Comparison of ENCODE assay signal across 1 cellular context in the genomic region with DNA sequence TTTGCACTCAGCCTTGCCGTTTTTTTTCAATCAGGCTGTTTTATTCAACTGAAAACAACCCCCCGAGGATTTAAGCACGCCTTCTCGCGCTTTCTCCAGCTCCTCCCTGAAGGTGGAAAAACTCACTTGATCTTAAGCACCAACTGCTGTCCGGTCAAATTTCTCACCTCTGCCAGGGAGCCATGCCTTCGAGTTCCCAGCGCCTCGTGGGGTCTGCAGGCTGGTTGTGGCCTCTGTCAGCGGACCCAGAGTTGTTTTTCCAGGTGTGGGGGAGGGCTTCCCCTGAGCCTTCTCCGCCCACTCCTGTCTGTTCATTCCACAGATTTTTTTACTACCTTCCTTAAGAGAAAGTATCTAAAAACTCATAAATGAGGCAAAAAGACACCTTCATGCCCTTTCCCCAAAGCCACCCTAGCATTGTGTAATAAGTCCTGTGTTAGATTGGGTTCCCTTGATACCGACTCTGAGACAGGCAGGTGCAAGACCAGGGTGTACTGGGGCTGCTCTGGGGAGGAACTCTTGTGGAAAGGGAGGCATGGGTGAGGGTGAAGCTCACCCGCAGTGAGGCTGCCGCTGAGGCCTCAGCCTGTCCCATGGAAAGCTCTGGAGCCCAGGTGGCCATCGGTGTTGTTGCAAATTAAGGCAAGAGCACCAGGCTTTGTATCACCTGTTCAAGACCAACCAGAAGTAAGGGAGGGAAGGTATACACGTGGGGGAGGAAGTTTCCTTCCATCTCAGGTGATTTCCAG.
TF ChIP-seq lines count a peak whose summit lies in the region.

No MANE protein-coding gene starts in this region.

TF ChIP-seq in GM23338, 12 proteins besides CTCF, POLR2A, EP300 and RAD21 (continued from another document):
- TF ChIP-seq, protein P1, sequence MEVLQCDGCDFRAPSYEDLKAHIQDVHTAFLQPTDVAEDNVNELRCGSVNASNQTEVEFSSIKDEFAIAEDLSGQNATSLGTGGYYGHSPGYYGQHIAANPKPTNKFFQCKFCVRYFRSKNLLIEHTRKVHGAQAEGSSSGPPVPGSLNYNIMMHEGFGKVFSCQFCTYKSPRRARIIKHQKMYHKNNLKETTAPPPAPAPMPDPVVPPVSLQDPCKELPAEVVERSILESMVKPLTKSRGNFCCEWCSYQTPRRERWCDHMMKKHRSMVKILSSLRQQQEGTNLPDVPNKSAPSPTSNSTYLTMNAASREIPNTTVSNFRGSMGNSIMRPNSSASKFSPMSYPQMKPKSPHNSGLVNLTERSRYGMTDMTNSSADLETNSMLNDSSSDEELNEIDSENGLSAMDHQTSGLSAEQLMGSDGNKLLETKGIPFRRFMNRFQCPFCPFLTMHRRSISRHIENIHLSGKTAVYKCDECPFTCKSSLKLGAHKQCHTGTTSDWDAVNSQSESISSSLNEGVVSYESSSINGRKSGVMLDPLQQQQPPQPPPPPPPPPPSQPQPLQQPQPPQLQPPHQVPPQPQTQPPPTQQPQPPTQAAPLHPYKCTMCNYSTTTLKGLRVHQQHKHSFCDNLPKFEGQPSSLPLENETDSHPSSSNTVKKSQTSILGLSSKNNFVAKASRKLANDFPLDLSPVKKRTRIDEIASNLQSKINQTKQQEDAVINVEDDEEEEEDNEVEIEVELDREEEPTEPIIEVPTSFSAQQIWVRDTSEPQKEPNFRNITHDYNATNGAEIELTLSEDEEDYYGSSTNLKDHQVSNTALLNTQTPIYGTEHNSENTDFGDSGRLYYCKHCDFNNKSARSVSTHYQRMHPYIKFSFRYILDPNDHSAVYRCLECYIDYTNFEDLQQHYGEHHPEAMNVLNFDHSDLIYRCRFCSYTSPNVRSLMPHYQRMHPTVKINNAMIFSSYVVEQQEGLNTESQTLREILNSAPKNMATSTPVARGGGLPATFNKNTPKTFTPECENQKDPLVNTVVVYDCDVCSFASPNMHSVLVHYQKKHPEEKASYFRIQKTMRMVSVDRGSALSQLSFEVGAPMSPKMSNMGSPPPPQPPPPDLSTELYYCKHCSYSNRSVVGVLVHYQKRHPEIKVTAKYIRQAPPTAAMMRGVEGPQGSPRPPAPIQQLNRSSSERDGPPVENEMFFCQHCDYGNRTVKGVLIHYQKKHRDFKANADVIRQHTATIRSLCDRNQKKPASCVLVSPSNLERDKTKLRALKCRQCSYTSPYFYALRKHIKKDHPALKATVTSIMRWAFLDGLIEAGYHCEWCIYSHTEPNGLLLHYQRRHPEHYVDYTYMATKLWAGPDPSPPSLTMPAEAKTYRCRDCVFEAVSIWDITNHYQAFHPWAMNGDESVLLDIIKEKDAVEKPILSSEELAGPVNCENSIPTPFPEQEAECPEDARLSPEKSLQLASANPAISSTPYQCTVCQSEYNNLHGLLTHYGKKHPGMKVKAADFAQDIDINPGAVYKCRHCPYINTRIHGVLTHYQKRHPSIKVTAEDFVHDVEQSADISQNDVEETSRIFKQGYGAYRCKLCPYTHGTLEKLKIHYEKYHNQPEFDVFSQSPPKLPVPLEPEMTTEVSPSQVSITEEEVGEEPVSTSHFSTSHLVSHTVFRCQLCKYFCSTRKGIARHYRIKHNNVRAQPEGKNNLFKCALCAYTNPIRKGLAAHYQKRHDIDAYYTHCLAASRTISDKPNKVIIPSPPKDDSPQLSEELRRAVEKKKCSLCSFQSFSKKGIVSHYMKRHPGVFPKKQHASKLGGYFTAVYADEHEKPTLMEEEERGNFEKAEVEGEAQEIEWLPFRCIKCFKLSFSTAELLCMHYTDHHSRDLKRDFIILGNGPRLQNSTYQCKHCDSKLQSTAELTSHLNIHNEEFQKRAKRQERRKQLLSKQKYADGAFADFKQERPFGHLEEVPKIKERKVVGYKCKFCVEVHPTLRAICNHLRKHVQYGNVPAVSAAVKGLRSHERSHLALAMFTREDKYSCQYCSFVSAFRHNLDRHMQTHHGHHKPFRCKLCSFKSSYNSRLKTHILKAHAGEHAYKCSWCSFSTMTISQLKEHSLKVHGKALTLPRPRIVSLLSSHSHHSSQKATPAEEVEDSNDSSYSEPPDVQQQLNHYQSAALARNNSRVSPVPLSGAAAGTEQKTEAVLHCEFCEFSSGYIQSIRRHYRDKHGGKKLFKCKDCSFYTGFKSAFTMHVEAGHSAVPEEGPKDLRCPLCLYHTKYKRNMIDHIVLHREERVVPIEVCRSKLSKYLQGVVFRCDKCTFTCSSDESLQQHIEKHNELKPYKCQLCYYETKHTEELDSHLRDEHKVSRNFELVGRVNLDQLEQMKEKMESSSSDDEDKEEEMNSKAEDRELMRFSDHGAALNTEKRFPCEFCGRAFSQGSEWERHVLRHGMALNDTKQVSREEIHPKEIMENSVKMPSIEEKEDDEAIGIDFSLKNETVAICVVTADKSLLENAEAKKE (CRISPR knock-in tag; IDR thresholded peaks at IDR 0.05): no peak
- TF ChIP-seq JUNB (IDR thresholded peaks at IDR 0.05; ENCODE audit: unreplicated experiment) (no peak), STAT1 (IDR thresholded peaks at IDR 0.05; ENCODE audit: unreplicated experiment) (no peak), ZNF114 (CRISPR knock-in tag; IDR thresholded peaks at IDR 0.05) (no peak), CREB1 (CRISPR knock-in tag; IDR thresholded peaks at IDR 0.05; ENCODE audit: low read depth) (no peak), EZH2 (IDR thresholded peaks at IDR 0.05; ENCODE audit: low read depth, unreplicated experiment) (no peak), ZNF331 (CRISPR knock-in tag; IDR thresholded peaks at IDR 0.05; ENCODE audit: low read depth) (no peak), POLR2AphosphoS5 (IDR thresholded peaks at IDR 0.05; ENCODE audit: low read depth) (no peak)
- TF ChIP-seq, protein P2, sequence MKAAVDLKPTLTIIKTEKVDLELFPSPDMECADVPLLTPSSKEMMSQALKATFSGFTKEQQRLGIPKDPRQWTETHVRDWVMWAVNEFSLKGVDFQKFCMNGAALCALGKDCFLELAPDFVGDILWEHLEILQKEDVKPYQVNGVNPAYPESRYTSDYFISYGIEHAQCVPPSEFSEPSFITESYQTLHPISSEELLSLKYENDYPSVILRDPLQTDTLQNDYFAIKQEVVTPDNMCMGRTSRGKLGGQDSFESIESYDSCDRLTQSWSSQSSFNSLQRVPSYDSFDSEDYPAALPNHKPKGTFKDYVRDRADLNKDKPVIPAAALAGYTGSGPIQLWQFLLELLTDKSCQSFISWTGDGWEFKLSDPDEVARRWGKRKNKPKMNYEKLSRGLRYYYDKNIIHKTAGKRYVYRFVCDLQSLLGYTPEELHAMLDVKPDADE (IDR thresholded peaks at IDR 0.05): no peak
